1 cellular context compared by ENCODE assay signal in the genomic region with DNA sequence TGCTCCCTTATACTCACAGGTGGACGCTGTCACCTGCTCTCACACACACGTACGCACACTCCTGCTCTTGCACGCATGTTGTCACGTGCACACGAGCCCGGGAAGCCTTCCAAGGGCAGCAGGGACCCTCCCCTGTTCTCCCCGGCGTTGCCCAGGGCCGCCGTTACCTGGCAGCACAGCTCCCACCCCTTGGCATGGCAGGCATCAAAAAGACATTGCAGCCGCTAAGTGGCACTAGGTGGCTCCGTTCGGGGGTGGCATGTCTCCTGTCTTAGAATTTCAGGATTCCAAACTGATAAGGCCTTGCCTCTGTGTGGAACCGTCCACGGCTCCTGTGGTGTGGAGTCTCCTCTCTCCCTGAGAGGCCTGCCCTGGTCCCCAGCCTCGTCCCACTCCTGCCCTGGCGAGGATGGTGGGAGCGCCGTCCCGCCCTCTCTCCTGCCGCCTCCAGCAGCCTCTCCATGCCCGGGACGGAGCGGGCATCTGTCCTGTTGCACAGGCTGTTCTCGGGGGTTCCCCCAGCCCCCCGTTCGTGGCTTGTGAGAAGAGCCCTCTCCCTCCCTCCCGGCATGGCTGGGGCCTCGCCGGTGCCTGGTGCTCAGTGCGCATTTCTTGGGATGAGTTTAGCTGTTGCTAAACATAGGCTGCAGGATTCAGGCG.
TF ChIP-seq lines count a peak whose summit lies in the region.

No MANE protein-coding gene starts in this region.

TF ChIP-seq in IMR-90, 13 proteins besides CTCF, POLR2A, EP300 and RAD21:
- TF ChIP-seq RFX5 (IDR thresholded peaks at IDR 0.05; ENCODE audit: low read depth, low read length) (no peak), CHD1 (IDR thresholded peaks at IDR 0.05; ENCODE audit: low read depth, low read length) (no peak), MAFK (IDR thresholded peaks at IDR 0.05; ENCODE audit: low read depth, low read length) (no peak), RCOR1 (IDR thresholded peaks at IDR 0.05; ENCODE audit: insufficient replicate concordance, low read length) (no peak), SMC3 (IDR thresholded peaks at IDR 0.05; ENCODE audit: low read depth, low read length) (no peak), FOS (IDR thresholded peaks at IDR 0.05; ENCODE audit: low read depth, low read length) (no peak), CEBPB (IDR thresholded peaks at IDR 0.05; ENCODE audit: low read depth, low read length) (no peak), BHLHE40 (IDR thresholded peaks at IDR 0.05; ENCODE audit: low read depth, low read length) (no peak), MAZ (IDR thresholded peaks at IDR 0.05; ENCODE audit: borderline replicate concordance, low read depth, low read length) (no peak), NFE2L2 (IDR thresholded peaks at IDR 0.05; ENCODE audit: low read depth, low read length) (no peak), MXI1 (IDR thresholded peaks at IDR 0.05; ENCODE audit: borderline replicate concordance, low read depth, low read length) (no peak)
- TF ChIP-seq, protein P1, sequence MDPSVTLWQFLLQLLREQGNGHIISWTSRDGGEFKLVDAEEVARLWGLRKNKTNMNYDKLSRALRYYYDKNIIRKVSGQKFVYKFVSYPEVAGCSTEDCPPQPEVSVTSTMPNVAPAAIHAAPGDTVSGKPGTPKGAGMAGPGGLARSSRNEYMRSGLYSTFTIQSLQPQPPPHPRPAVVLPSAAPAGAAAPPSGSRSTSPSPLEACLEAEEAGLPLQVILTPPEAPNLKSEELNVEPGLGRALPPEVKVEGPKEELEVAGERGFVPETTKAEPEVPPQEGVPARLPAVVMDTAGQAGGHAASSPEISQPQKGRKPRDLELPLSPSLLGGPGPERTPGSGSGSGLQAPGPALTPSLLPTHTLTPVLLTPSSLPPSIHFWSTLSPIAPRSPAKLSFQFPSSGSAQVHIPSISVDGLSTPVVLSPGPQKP (IDR thresholded peaks at IDR 0.05; ENCODE audit: borderline replicate concordance, low read depth, low read length): no peak
